In the genomic region with DNA sequence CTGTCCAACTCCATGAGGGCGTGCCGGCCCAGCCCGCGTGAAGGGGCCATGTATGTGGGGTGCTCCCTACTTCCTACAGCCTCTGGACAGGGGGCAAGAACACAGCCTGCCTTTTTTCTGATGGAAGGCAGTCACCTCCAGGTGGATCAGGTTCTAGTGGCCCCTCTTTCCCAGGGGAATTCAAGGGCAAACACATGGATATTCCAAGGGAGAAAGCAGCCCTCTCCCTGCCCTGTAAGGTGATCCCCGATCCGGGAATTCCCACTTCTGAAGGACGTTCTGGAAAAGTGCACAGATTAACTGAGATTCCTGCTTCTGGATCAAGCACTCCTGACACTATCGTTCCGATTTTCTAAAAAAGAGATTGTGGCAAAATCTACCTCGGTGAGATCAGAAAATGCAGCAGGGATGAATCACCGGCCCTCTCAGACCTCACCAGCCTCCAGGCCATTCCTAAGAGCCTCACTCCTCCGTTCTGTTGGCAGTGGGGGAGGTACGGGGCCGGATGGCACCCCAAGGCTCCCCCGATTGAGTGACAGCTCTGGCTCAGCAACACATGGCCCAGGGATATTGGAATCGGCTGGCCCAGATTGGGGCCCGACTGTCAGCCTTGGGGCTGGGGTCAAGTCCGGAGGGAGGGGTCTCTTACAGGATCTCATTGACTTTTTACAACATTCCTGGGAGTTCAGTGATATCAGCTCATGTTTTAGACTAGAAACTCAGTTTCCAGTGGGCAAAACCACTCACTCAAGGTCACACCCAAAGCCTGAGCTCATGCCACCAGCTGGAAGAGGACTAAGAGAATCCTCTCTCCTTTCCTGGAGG, we compare ENCODE assay signal across 8 cellular contexts. TPM values are rescaled to one million over a fixed set of nuclear protein-coding genes. Genes with fewer than 3 reads are reported as not detected.
DNase-seq lines count a peak whose midpoint lies in the region; ATAC-seq lines count a peak whose summit lies in the region.

No MANE protein-coding gene starts in this region.

- H3K4me3 ChIP-seq in SJSA1: peak overlapping the region; percentile 44; the same call in 1 of the 2 replicates

- no peaks in the 10 kb centered on the region for H3K36me3 ChIP-seq in SJSA1

- peak overlapping the region; percentile 77 for H3K27ac ChIP-seq in SJSA1

- no peaks in the 10 kb centered on the region for H3K9me3 ChIP-seq in SJSA1 (replicated peaks)

- no peak for ATAC-seq in HG03354 (IDR thresholded peaks at IDR 0.05; ENCODE audit: poor library complexity, severe bottlenecking, unreplicated experiment)
- no peak for ATAC-seq in HG03039 (IDR thresholded peaks at IDR 0.05; ENCODE audit: unreplicated experiment)
- no peak for ATAC-seq in HG02938 (IDR thresholded peaks at IDR 0.05; ENCODE audit: unreplicated experiment)

- DNase-seq in GM04503 (ENCODE audit: low read depth): peak; percentile 55
- DNase-seq in SJSA1 (ENCODE audit: low read depth in 1 of 2, low spot score in 2 of 2): peak; percentile 78 to 80
- peak; percentile 55 for DNase-seq in fibroblast of the conjunctiva (ENCODE audit: low read depth)
- DNase-seq in renal cortical epithelial cell (ENCODE audit: low read depth): peak; percentile 81
- no peak for DNase-seq in DMS 273 (lab: John Stamatoyannopoulos, UW; ENCODE audit: unreplicated experiment)

- peaks cover 23% of the 10 kb centered on the region for H3K4me1 ChIP-seq in SJSA1 (replicated peaks)

- no peaks in the 10 kb centered on the region for H3K27me3 ChIP-seq in SJSA1 (replicated peaks)

RNA-seq across cellular contexts. Expression of gene STX1B, which starts 12.3 kb away (rescaled TPM):
- total RNA-seq in SJSA1 (2014; rRNA removed; shearing (Covaris generic)): 0.05 and 0.06 TPM in 2 replicates
- 0.80 TPM in 1 of 2 replicates, not detected in the other for total RNA-seq in renal cortical epithelial cell

RNA-seq across cellular contexts. Expression of gene HSD3B7, which starts 13.1 kb away (rescaled TPM):
- total RNA-seq in SJSA1 (2014; rRNA removed; shearing (Covaris generic)): 4.1 and 7.8 TPM in 2 replicates
- total RNA-seq in renal cortical epithelial cell: 49.9 and 82.7 TPM in 2 replicates

RNA-seq across cellular contexts. Expression of gene STX4, which starts 35.3 kb away (rescaled TPM):
- total RNA-seq in SJSA1 (2014; rRNA removed; shearing (Covaris generic)): 5.2 and 11.8 TPM in 2 replicates
- total RNA-seq in renal cortical epithelial cell: 24.5 and 35.0 TPM in 2 replicates

RNA-seq across cellular contexts. Expression of gene SETD1A, which starts 40.5 kb away (rescaled TPM):
- total RNA-seq in SJSA1 (2014; rRNA removed; shearing (Covaris generic)): 0.60 and 2.2 TPM in 2 replicates
- 1.0 and 7.6 TPM in 2 replicates for total RNA-seq in renal cortical epithelial cell

RNA-seq across cellular contexts. Expression of gene ORAI3, which starts 49.2 kb away (rescaled TPM):
- 8.7 and 9.1 TPM in 2 replicates for total RNA-seq in SJSA1 (2014; rRNA removed; shearing (Covaris generic))
- 32.5 and 51.4 TPM in 2 replicates for total RNA-seq in renal cortical epithelial cell
